Comparison of ENCODE assay signal across 18 cellular contexts in the genomic region with DNA sequence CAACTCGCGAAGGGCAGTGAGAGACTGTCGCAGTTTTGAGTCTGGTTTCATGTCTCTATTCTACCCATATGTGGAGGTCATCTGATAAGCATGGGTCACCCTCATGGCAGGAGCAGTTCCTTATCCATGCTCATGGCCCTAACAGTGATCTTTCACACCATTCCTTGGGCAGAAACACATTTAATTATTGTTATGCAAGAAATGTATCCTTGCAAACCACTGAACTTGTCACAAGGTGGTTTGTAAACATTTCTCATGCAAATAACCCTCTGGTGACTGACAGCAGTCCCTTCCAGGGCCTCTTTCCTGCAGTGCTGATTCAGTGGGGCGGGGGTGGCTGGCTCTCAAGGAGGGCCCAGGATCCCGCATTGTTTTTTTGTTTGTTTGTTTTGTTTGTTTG.
DNase-seq lines count a peak whose midpoint lies in the region; ATAC-seq, FAIRE-seq and TF ChIP-seq lines count a peak whose summit lies in the region.
"Had no signal": no experiment of that assay in that cellular context is flagged by ENCODE, and none has a peak within 500 bp of the region (broad histone marks: within the 10 kb centered on the region; RNA-seq: fewer than 3 reads in every experiment).

No MANE protein-coding gene starts in this region.

- H3K18ac ChIP-seq in IMR-90 (ENCODE audit: low read depth, low read length) (no peak overlapping the region), H1 (ENCODE audit: extremely low read depth, low read length) (no peak overlapping the region)

- no peak overlapping the region for H2BK12ac ChIP-seq in H1 (ENCODE audit: low read depth, low read length)

- H3K56ac ChIP-seq in IMR-90 (ENCODE audit: extremely low read depth, insufficient read depth, low read length) = no peak overlapping the region
- no peak overlapping the region for H3K56ac ChIP-seq in H1 (replicated peaks; ENCODE audit: insufficient read length, low read depth, low read length)

- no peaks in the 10 kb centered on the region for H3K9me2 ChIP-seq in OCI-LY7 (ENCODE audit: insufficient read depth, low read length)

- no peak overlapping the region for H3K4ac ChIP-seq in IMR-90 (ENCODE audit: low read depth, low read length)
- H3K4ac ChIP-seq in H1 (replicated peaks; ENCODE audit: insufficient read length, low read depth, low read length) = no peak overlapping the region

- TF ChIP-seq RAD21 in IMR-90 (IDR thresholded peaks at IDR 0.05; ENCODE audit: low read length) (no peak), H1 (IDR thresholded peaks at IDR 0.05 in 1 of 2, conservative IDR thresholded peaks at IDR 0.05 in 1 of 2; ENCODE audit: low read depth in 2 of 2, low read length in 2 of 2) (no peak)

- H4K8ac ChIP-seq in IMR-90 (ENCODE audit: low read depth in 2 of 2, low read length in 2 of 2) (no peak overlapping the region), H1 (ENCODE audit: extremely low read depth, insufficient read depth, low read length) (no peak overlapping the region)

- TF ChIP-seq POLR2A in IMR-90 (IDR thresholded peaks at IDR 0.05; ENCODE audit: low read depth, low read length) (no peak), H1 (IDR thresholded peaks at IDR 0.05; ENCODE audit: control extremely low read depth in 1 of 2, low read depth in 2 of 2, low read length in 2 of 2) (no peak), spleen (IDR thresholded peaks at IDR 0.05) (no peak)

- no peak for TF ChIP-seq EP300 in H1 (IDR thresholded peaks at IDR 0.05; ENCODE audit: borderline replicate concordance in 1 of 2, low read depth in 2 of 2, low read length in 2 of 2)

- in situ Hi-C loops in IMR-90 (cut with MboI; ENCODE audit: low sequenced_read_pairs) = no loop called here

- H3K79me2 ChIP-seq in H1 (ENCODE audit: control insufficient read depth in 1 of 2, insufficient read depth in 2 of 2, low read length in 2 of 2) (no peaks in the 10 kb centered on the region), OCI-LY7 (ENCODE audit: insufficient read depth, low read depth, low read length) (no peaks in the 10 kb centered on the region)

- H3K4me3 ChIP-seq in IMR-90 (ENCODE audit: insufficient read depth, low read depth, low read length) (no peak overlapping the region), H1 (ENCODE audit: extremely low read depth in 1 of 4, insufficient read depth in 2 of 4, low read depth in 3 of 4, low read length in 4 of 4) (peak overlapping the region in 1 of 4 experiments; percentile 29; a peak in 1 of 8 replicates), lower lobe of right lung (no peak overlapping the region), spleen (no peak overlapping the region), OCI-LY7 (ENCODE audit: low read depth, low read length, poor library complexity, severe bottlenecking) (no peak overlapping the region)
- H3K4me3 ChIP-seq: Peyer's patch had no signal

- TF ChIP-seq CTCF in IMR-90 (conservative IDR thresholded peaks at IDR 0.05; ENCODE audit: low read depth, low read length) (no peak), H1 (IDR thresholded peaks at IDR 0.05; ENCODE audit: control extremely low read depth in 1 of 3, insufficient read depth in 1 of 3, low read depth in 1 of 3, low read length in 3 of 3) (no peak), lower lobe of right lung (IDR thresholded peaks at IDR 0.05) (no peak), spleen (IDR thresholded peaks at IDR 0.05 in 8 of 11, conservative IDR thresholded peaks at IDR 0.05 in 3 of 11) (no peak), HFFc6 (IDR thresholded peaks at IDR 0.05) (no peak), OCI-LY7 (conservative IDR thresholded peaks at IDR 0.05; ENCODE audit: low read length) (no peak)

- no peak overlapping the region for H3K23ac ChIP-seq in IMR-90 (ENCODE audit: low read depth, low read length)
- no peak overlapping the region for H3K23ac ChIP-seq in H1 (ENCODE audit: insufficient read length)

- CTCF ChIA-PET in IMR-90 (lab: Yijun Ruan, JAX) (no interaction called here), H1 (lab: Charles Lee; ENCODE audit: partially characterized antibody) (no interaction called here), OCI-LY7 (lab: Charles Lee; ENCODE audit: unreplicated experiment) (no interaction called here)

- peaks cover 49% of the 10 kb centered on the region for H3K4me1 Mint-ChIP-seq in HFFc6 (ENCODE audit: low read depth)

- H3K27ac Mint-ChIP-seq in HFFc6 = no peak overlapping the region

- H3K79me1 ChIP-seq in IMR-90 (ENCODE audit: low read depth in 1 of 2, low read length in 2 of 2) = no peaks in the 10 kb centered on the region
- no peaks in the 10 kb centered on the region for H3K79me1 ChIP-seq in H1 (ENCODE audit: low read depth, low read length)

- H3K27ac ChIP-seq in IMR-90 (ENCODE audit: insufficient read depth, low read length) (no peak overlapping the region), H1 (ENCODE audit: low read depth, low read length) (no peak overlapping the region), lower lobe of right lung (no peak overlapping the region), spleen (no peak overlapping the region), OCI-LY7 (ENCODE audit: low read depth, low read length, poor library complexity, severe bottlenecking) (no peak overlapping the region)
- H3K27ac ChIP-seq: Peyer's patch had no signal

- H4K20me1 ChIP-seq in IMR-90 (ENCODE audit: insufficient read depth, low read length) (no peaks in the 10 kb centered on the region), H1 (replicated peaks in 1 of 2; ENCODE audit: control insufficient read depth in 1 of 2, insufficient read depth in 2 of 2, low read length in 2 of 2) (no peaks in the 10 kb centered on the region), OCI-LY7 (ENCODE audit: insufficient read depth, low read length) (no peaks in the 10 kb centered on the region)

- dilution Hi-C loops in IMR-90 (cut with HindIII; ENCODE audit: low sequenced_read_pairs, unreplicated experiment) = no loop called here

- no peaks in the 10 kb centered on the region for H3K27me3 Mint-ChIP-seq in HFFc6 (ENCODE audit: insufficient read depth)

- no TSS peak for BruUV-seq in IMR-90 (replicated peaks; lab: Mats Ljungman, UMichigan)
- no TSS peak for BruUV-seq in OCI-LY7 (replicated peaks; lab: Mats Ljungman, UMichigan)

- no peaks in the 10 kb centered on the region for H3K27me3 ChIP-seq in IMR-90 (ENCODE audit: control insufficient read depth, insufficient read depth, low read length)
- H3K27me3 ChIP-seq in H1 (replicated peaks in 1 of 4; ENCODE audit: control insufficient read depth in 3 of 4, extremely low read depth in 1 of 4, insufficient read depth in 3 of 4, low read length in 3 of 4) = no peaks in the 10 kb centered on the region
- no peaks in the 10 kb centered on the region for H3K27me3 ChIP-seq in lower lobe of right lung (ENCODE audit: low read depth)
- H3K27me3 ChIP-seq in spleen (replicated peaks in 1 of 7) = no peaks in the 10 kb centered on the region
- H3K27me3 ChIP-seq: Peyer's patch had no signal

- POLR2A ChIA-PET in IMR-90 (lab: Charles Lee; ENCODE audit: unreplicated experiment) = no interaction called here
- POLR2A ChIA-PET in H1 (lab: Charles Lee; ENCODE audit: partially characterized antibody) = no interaction called here
- POLR2A ChIA-PET in OCI-LY7 (lab: Charles Lee) = interaction anchor here (1.1 kb wide), 1 partner anchor 389 kb away, joined by 4 read pairs; no protein-coding TSS in a partner anchor

- no peak overlapping the region for H3K4me2 ChIP-seq in IMR-90 (ENCODE audit: low read depth, low read length)
- H3K4me2 ChIP-seq in H1 (ENCODE audit: insufficient read depth in 1 of 2, low read depth in 2 of 2, low read length in 2 of 2) = peak overlapping the region; percentile 43 to 80
- H3K4me2 ChIP-seq in OCI-LY7 (ENCODE audit: low read length) = no peak overlapping the region

- no peak overlapping the region for H3K9ac ChIP-seq in IMR-90 (ENCODE audit: low read depth, low read length)
- no peak overlapping the region for H3K9ac ChIP-seq in H1 (replicated peaks in 1 of 4; ENCODE audit: extremely low read depth in 1 of 4, low read depth in 3 of 4, low read length in 3 of 4)

- H4K5ac ChIP-seq in IMR-90 (ENCODE audit: low read depth, low read length) (no peak overlapping the region), H1 (ENCODE audit: insufficient read length, low read depth, low read length) (no peak overlapping the region)

- H3K23me2 ChIP-seq in H1 (ENCODE audit: low read depth, low read length) = no peaks in the 10 kb centered on the region; the same call in 1 of the 2 replicates

- peaks cover 6% of the 10 kb centered on the region for H3K9me3 Mint-ChIP-seq in HFFc6

- no peak for ATAC-seq in IMR-90 (ENCODE audit: low read depth)
- peak; percentile 40 to 67 for ATAC-seq in lower lobe of right lung

- no peaks in the 10 kb centered on the region for H3K9me3 ChIP-seq in IMR-90 (ENCODE audit: control insufficient read depth, insufficient read depth, low read length)
- no peaks in the 10 kb centered on the region for H3K9me3 ChIP-seq in H1 (ENCODE audit: insufficient read depth in 2 of 2, low read depth in 1 of 2, low read length in 1 of 2)
- H3K9me3 ChIP-seq in lower lobe of right lung = no peaks in the 10 kb centered on the region
- H3K9me3 ChIP-seq in spleen = peaks cover 0 to 8% (median 0%) of the 10 kb centered on the region in 8 donors
- H3K9me3 ChIP-seq in OCI-LY7 (ENCODE audit: low read length) = no peaks in the 10 kb centered on the region
- H3K9me3 ChIP-seq: Peyer's patch had no signal

- H3K36me3 Mint-ChIP-seq in HFFc6 (ENCODE audit: low read depth) = peaks cover 15% of the 10 kb centered on the region
- H3K36me3 Mint-ChIP-seq: CD14-positive monocyte had no signal

- H2AFZ ChIP-seq in IMR-90 (replicated peaks; ENCODE audit: low read length, poor library complexity) = no peak overlapping the region
- peak overlapping the region; percentile 71; the same call in 1 of the 2 replicates for H2AFZ ChIP-seq in H1 (ENCODE audit: low read length)
- no peak overlapping the region for H2AFZ ChIP-seq in OCI-LY7 (ENCODE audit: low read length)

- H2AK5ac ChIP-seq in IMR-90 (ENCODE audit: low read depth, low read length) (peak overlapping the region; percentile 69; the same call in 1 of the 2 replicates), H1 (ENCODE audit: low read depth, low read length) (no peak overlapping the region)

- H2AK9ac ChIP-seq in IMR-90 (replicated peaks; ENCODE audit: low read depth, low read length, poor library complexity) = no peak overlapping the region

- peak; percentile 12 for DNase-seq in ELF-1 (ENCODE audit: low read depth, low spot score)
- no peak for DNase-seq in IMR-90
- peak in 1 of 2 experiments; percentile 10 for DNase-seq in H1 (ENCODE audit: low read depth in 1 of 2, low spot score in 2 of 2)
- DNase-seq in lower lobe of right lung = no peak
- DNase-seq in spleen = no peak
- DNase-seq in HFFc6 = no peak
- no peak for DNase-seq in OCI-LY7 (ENCODE audit: low spot score)
- DNase-seq in mucosa of gallbladder (ENCODE audit: low spot score) = no peak
- DNase-seq: DMS79 treated with DMSO at 0.1 percent for 48 hours, KBM-7, NCI-H1105, NCI-H1694 treated with DMSO at 0.1 percent for 48 hours, NCI-H748 treated with DMSO at 0.1 percent for 48 hours, Peyer's patch, SIG-M5 had no signal

- FAIRE-seq in H1 (lab: Jason Lieb, UNC) = peak; percentile 73
- FAIRE-seq: D721Med, H54 had no signal

- WGBS in IMR-90 (ENCODE audit: extremely low coverage in 2 of 2, insufficient read length in 1 of 2), 2 experiments = 100% methylated on average over 1 of the region's 5 CpGs; no CpG with 5 or more reads in 1 of the 2 experiments
- WGBS in H1 (ENCODE audit: extremely low coverage in 1 of 2, insufficient coverage in 1 of 2, insufficient read length in 1 of 2, insufficient replicate concordance in 2 of 2, low coverage in 1 of 2, low lambda C conversion rate in 2 of 2, missing lambda C conversion rate in 1 of 2), 2 experiments = 26% methylated on average over 5 of the region's 5 CpGs; no CpG with 5 or more reads in 1 of the 2 experiments
- whole genome bisulfite sequencing in spleen, 5 donors = 75 to 79% (median 79%) methylated on average over 5 of the region's 5 CpGs

- H3K36me3 ChIP-seq in IMR-90 (ENCODE audit: control insufficient read depth, insufficient read depth, low read length) = no peaks in the 10 kb centered on the region
- H3K36me3 ChIP-seq in H1 (ENCODE audit: control insufficient read depth in 2 of 4, insufficient read depth in 4 of 4, low read length in 3 of 4) = no peaks in the 10 kb centered on the region
- H3K36me3 ChIP-seq in lower lobe of right lung = no peaks in the 10 kb centered on the region
- H3K36me3 ChIP-seq in spleen = no peaks in the 10 kb centered on the region
- H3K36me3 ChIP-seq in OCI-LY7 (ENCODE audit: insufficient read depth, low read length) = no peaks in the 10 kb centered on the region
- H3K36me3 ChIP-seq: Peyer's patch had no signal

- H2BK5ac ChIP-seq in IMR-90 (ENCODE audit: low read depth, low read length, poor library complexity, severe bottlenecking) = no peak overlapping the region
- H2BK5ac ChIP-seq in H1 (ENCODE audit: low read depth, low read length) = no peak overlapping the region

- H2BK20ac ChIP-seq in IMR-90 (ENCODE audit: low read depth, low read length) (no peak overlapping the region), H1 (ENCODE audit: low read length) (no peak overlapping the region)

- H2BK120ac ChIP-seq in IMR-90 (ENCODE audit: low read depth, low read length) = 0 out of 2 replicates have a peak overlapping the region, but pooled peaks have one; percentile 19
- no peak overlapping the region for H2BK120ac ChIP-seq in H1 (replicated peaks; ENCODE audit: low read depth, low read length)

- H4K91ac ChIP-seq in IMR-90 (ENCODE audit: insufficient read depth, low read depth, low read length) (no peak overlapping the region), H1 (replicated peaks; ENCODE audit: insufficient read length, low read length) (no peak overlapping the region)

- no peak overlapping the region; the same call in 1 of the 2 replicates for H3K14ac ChIP-seq in IMR-90 (replicated peaks; ENCODE audit: low read depth, low read length)
- H3K14ac ChIP-seq in H1 (ENCODE audit: insufficient read length) = no peak overlapping the region

- intact Hi-C loops in IMR-90 (cut with micrococcal nuclease) (no loop called here), lower lobe of right lung (cut with DNase I) (no loop called here), spleen (cut with DNase I; ENCODE audit: low total_unique reads) (no loop called here), OCI-LY7 (cut with micrococcal nuclease; ENCODE audit: unreplicated experiment) (no loop called here)

- H3K4me3 Mint-ChIP-seq in HFFc6 = no peak overlapping the region
- H3K4me3 Mint-ChIP-seq: CD14-positive monocyte had no signal

- H2BK15ac ChIP-seq in IMR-90 (ENCODE audit: low read depth, low read length) (0 out of 3 replicates have a peak overlapping the region, but pooled peaks have one; percentile 28), H1 (ENCODE audit: low read length) (no peak overlapping the region)

- H3K4me1 ChIP-seq in IMR-90 (ENCODE audit: control insufficient read depth, insufficient read depth, low read length) = peaks cover 9% of the 10 kb centered on the region; the same call in 1 of the 2 replicates
- H3K4me1 ChIP-seq in H1 (replicated peaks in 1 of 4; ENCODE audit: control insufficient read depth in 3 of 4, insufficient read depth in 4 of 4, low read length in 3 of 4) = peaks cover 7 to 20% (median 13%) of the 10 kb centered on the region in 4 experiments
- peaks cover 8% of the 10 kb centered on the region for H3K4me1 ChIP-seq in lower lobe of right lung
- H3K4me1 ChIP-seq in spleen = peaks cover 0 to 9% (median 5%) of the 10 kb centered on the region in 6 donors
- no peaks in the 10 kb centered on the region for H3K4me1 ChIP-seq in OCI-LY7 (ENCODE audit: insufficient read depth, low read length, poor library complexity, severe bottlenecking)
- H3K4me1 ChIP-seq: Peyer's patch had no signal

- peaks cover 7% of the 10 kb centered on the region for H3K9me1 ChIP-seq in IMR-90 (ENCODE audit: insufficient read depth, low read length)

Comparison
In these comparisons a context has a peak if more than half of its experiments do, and no peak if none do; other contexts are left out.
1. H3K4me2 ChIP-seq: peak in H1 (2 of 2); none in IMR-90 (single experiment) and OCI-LY7 (single experiment).